Comparison of ENCODE assay signal across 28 cellular contexts in the genomic region with DNA sequence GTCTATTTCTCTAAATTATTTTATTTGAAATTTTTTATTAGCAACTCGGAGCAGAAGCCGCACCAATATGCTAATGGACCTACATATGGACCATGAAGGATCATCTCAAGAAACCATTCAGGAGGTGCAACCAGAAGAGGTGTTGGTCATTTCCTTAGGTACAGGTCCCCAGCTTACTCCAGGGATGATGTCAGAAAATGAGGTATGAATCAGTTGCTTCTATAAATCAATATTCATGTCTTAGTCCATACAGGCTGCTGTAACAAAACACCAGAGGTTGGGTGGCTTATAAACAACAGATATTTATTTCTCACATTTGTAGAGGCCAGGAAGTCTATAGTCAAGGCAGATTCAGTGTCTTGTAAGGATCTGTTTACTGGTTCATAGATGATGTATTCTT.
"Had no signal": no experiment of that assay in that cellular context is flagged by ENCODE, and none has a peak within 500 bp of the region (broad histone marks: within the 10 kb centered on the region; RNA-seq: fewer than 3 reads in every experiment).

No MANE protein-coding gene starts in this region.

- H3K4me1 Mint-ChIP-seq: activated B cell treated with CpG ODN at 0.5 μM for 24 hours; activated naive CD8-positive, alpha-beta T cell treated with anti-CD3 and anti-CD28 coated beads for 36 hours had no signal

- H3K4me3 Mint-ChIP-seq: activated B cell treated with CpG ODN at 0.5 μM for 24 hours; activated CD4-positive, alpha-beta memory T cell treated with anti-CD3 and anti-CD28 coated beads for 36 hours; activated CD8-positive, alpha-beta T cell treated with anti-CD3 and anti-CD28 coated beads for 36 hours; activated naive CD4-positive, alpha-beta T cell treated with anti-CD3 and anti-CD28 coated beads for 36 hours; activated naive CD8-positive, alpha-beta T cell treated with anti-CD3 and anti-CD28 coated beads for 36 hours; activated T-cell treated with anti-CD3 and anti-CD28 coated beads, Interleukin-2, amount 50 U/mL, for 24 hours; T-helper 1 cell treated with Interleukin-12 subunit alpha and Interleukin-12 subunit beta and Interleukin-4 antibody, amounts not matched to agents 30 μg/mL and 1 μg/mL, for 36 hours; T-helper 2 cell treated with Interferon-gamma antibody and Interleukin-4, amounts not matched to agents 5 μg/mL and 100 μg/mL, for 36 hours had no signal

- H3K27me3 Mint-ChIP-seq: activated B cell treated with CpG ODN at 0.5 μM for 24 hours; activated CD4-positive, alpha-beta memory T cell treated with anti-CD3 and anti-CD28 coated beads for 36 hours; activated CD8-positive, alpha-beta T cell treated with anti-CD3 and anti-CD28 coated beads for 36 hours; activated naive CD8-positive, alpha-beta T cell treated with anti-CD3 and anti-CD28 coated beads for 36 hours; activated T-cell treated with anti-CD3 and anti-CD28 coated beads, Interleukin-2, amount 50 U/mL, for 24 hours had no signal

- H3K27ac Mint-ChIP-seq: activated B cell treated with CpG ODN at 0.5 μM for 24 hours; activated CD4-positive, alpha-beta memory T cell treated with anti-CD3 and anti-CD28 coated beads for 36 hours; activated CD8-positive, alpha-beta T cell treated with anti-CD3 and anti-CD28 coated beads for 36 hours; activated naive CD4-positive, alpha-beta T cell treated with anti-CD3 and anti-CD28 coated beads for 36 hours; activated naive CD8-positive, alpha-beta T cell treated with anti-CD3 and anti-CD28 coated beads for 36 hours; activated T-cell treated with anti-CD3 and anti-CD28 coated beads, Interleukin-2, amount 50 U/mL, for 24 hours; T-helper 1 cell treated with Interleukin-12 subunit alpha and Interleukin-12 subunit beta and Interleukin-4 antibody, amounts not matched to agents 30 μg/mL and 1 μg/mL, for 36 hours; T-helper 2 cell treated with Interferon-gamma antibody and Interleukin-4, amounts not matched to agents 5 μg/mL and 100 μg/mL, for 36 hours had no signal

- DNase-seq: activated B cell treated with CpG ODN at 0.5 μM for 24 hours; activated CD4-positive, alpha-beta memory T cell treated with anti-CD3 and anti-CD28 coated beads for 36 hours; activated CD4-positive, alpha-beta T cell treated with anti-CD3 and anti-CD28 coated beads for 48 hours; activated CD4-positive, alpha-beta T cell treated with anti-CD3 and anti-CD28 coated beads, Interleukin-2, amount 50 U/mL, for 1 hour; activated CD4-positive, alpha-beta T cell treated with anti-CD3 and anti-CD28 coated beads, Interleukin-2, amount 50 U/mL, for 4 hours; activated CD4-positive, CD25-positive, alpha-beta regulatory T cell treated with anti-CD3 and anti-CD28 coated beads, Interleukin-2, amount 50 U/mL, for 72 hours; activated CD8-positive, alpha-beta memory T cell treated with anti-CD3 and anti-CD28 coated beads, Interleukin-2, amount 50 U/mL, for 4 hours; activated CD8-positive, alpha-beta T cell treated with anti-CD3 and anti-CD28 coated beads for 36 hours; activated effector memory CD4-positive, alpha-beta T cell treated with anti-CD3 and anti-CD28 coated beads, Interleukin-2, amount 50 U/mL, for 16 hours; activated gamma-delta T cell treated with Interleukin-2 at 50 U/mL for 16 hours; activated naive CD4-positive, alpha-beta T cell; activated naive CD4-positive, alpha-beta T cell treated with anti-CD3 and anti-CD28 coated beads for 36 hours; activated naive CD4-positive, alpha-beta T cell treated with anti-CD3 and anti-CD28 coated beads, Interleukin-2, amount 50 U/mL, for 16 hours; activated naive CD8-positive, alpha-beta T cell treated with anti-CD3 and anti-CD28 coated beads for 36 hours; activated T-cell treated with anti-CD3 and anti-CD28 coated beads for 4 hours; activated T-cell treated with anti-CD3 and anti-CD28 coated beads, Interleukin-2, amount 50 U/mL, for 24 hours; activated T-cell treated with anti-CD3 and anti-CD28 coated beads, Interleukin-2, amount 50 U/mL, for 48 hours; adrenal gland; amniotic stem cell; aorta; body of pancreas; brain microvascular endothelial cell; central memory CD4-positive, alpha-beta T cell; T-helper 1 cell; T-helper 2 cell; T-helper 9 cell had no signal

- H3K9me3 Mint-ChIP-seq: activated B cell treated with CpG ODN at 0.5 μM for 24 hours; activated CD8-positive, alpha-beta T cell treated with anti-CD3 and anti-CD28 coated beads for 36 hours had no signal

- ATAC-seq: activated CD8-positive, alpha-beta T cell treated with anti-CD3 and anti-CD28 coated beads for 36 hours; body of pancreas had no signal
